In the genomic region with DNA sequence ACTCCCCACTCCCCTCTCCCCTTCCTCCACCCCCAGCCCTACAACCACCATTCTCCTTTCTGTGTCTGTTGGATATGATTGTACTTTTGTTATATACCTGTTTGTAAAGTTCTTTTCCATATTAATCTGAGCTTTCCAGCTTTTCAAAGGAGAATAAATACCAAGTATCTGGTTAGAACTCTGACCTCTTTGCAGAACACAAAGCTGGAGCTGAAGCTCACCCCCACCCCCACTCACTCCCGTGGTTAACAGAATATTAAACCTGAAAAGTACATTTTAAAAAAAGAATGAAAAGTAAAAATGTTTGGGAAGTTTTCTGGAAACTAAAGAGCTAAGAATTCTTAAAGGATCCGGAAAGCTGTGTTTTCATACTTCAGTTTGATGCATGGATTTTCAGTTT, we compare ENCODE assay signal across 1 cellular context.
TF ChIP-seq lines count a peak whose summit lies in the region.

No MANE protein-coding gene starts in this region.

TF ChIP-seq in WTC11, 78 proteins besides CTCF, POLR2A, EP300 and RAD21 (continued from another document):
- TF ChIP-seq, protein P1, sequence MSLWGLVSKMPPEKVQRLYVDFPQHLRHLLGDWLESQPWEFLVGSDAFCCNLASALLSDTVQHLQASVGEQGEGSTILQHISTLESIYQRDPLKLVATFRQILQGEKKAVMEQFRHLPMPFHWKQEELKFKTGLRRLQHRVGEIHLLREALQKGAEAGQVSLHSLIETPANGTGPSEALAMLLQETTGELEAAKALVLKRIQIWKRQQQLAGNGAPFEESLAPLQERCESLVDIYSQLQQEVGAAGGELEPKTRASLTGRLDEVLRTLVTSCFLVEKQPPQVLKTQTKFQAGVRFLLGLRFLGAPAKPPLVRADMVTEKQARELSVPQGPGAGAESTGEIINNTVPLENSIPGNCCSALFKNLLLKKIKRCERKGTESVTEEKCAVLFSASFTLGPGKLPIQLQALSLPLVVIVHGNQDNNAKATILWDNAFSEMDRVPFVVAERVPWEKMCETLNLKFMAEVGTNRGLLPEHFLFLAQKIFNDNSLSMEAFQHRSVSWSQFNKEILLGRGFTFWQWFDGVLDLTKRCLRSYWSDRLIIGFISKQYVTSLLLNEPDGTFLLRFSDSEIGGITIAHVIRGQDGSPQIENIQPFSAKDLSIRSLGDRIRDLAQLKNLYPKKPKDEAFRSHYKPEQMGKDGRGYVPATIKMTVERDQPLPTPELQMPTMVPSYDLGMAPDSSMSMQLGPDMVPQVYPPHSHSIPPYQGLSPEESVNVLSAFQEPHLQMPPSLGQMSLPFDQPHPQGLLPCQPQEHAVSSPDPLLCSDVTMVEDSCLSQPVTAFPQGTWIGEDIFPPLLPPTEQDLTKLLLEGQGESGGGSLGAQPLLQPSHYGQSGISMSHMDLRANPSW (CRISPR knock-in tag; conservative IDR thresholded peaks at IDR 0.05; ENCODE audit: low read depth), result no peak
- TF ChIP-seq TP53 (CRISPR knock-in tag; IDR thresholded peaks at IDR 0.05) (no peak), NFATC4 (CRISPR knock-in tag; IDR thresholded peaks at IDR 0.05) (no peak), TEAD1 (CRISPR knock-in tag; IDR thresholded peaks at IDR 0.05) (no peak), IRF1 (CRISPR knock-in tag; IDR thresholded peaks at IDR 0.05) (no peak), GABPB1 (CRISPR knock-in tag; IDR thresholded peaks at IDR 0.05) (no peak), ERG (CRISPR knock-in tag; IDR thresholded peaks at IDR 0.05) (no peak), ZNF317 (CRISPR knock-in tag; IDR thresholded peaks at IDR 0.05; ENCODE audit: borderline replicate concordance, low read depth) (no peak), FOXP4 (CRISPR knock-in tag; IDR thresholded peaks at IDR 0.05) (no peak), ZNF219 (CRISPR knock-in tag; IDR thresholded peaks at IDR 0.05; ENCODE audit: borderline replicate concordance) (no peak), AFF4 (CRISPR knock-in tag; IDR thresholded peaks at IDR 0.05; ENCODE audit: borderline replicate concordance) (no peak), GTF2I (CRISPR knock-in tag; conservative IDR thresholded peaks at IDR 0.05) (no peak), ZNF263 (CRISPR knock-in tag; IDR thresholded peaks at IDR 0.05; ENCODE audit: low read depth) (no peak)
- TF ChIP-seq, protein P2, sequence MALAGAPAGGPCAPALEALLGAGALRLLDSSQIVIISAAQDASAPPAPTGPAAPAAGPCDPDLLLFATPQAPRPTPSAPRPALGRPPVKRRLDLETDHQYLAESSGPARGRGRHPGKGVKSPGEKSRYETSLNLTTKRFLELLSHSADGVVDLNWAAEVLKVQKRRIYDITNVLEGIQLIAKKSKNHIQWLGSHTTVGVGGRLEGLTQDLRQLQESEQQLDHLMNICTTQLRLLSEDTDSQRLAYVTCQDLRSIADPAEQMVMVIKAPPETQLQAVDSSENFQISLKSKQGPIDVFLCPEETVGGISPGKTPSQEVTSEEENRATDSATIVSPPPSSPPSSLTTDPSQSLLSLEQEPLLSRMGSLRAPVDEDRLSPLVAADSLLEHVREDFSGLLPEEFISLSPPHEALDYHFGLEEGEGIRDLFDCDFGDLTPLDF (CRISPR knock-in tag; IDR thresholded peaks at IDR 0.05), result no peak
- TF ChIP-seq, protein P3, sequence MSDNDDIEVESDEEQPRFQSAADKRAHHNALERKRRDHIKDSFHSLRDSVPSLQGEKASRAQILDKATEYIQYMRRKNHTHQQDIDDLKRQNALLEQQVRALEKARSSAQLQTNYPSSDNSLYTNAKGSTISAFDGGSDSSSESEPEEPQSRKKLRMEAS (CRISPR knock-in tag; IDR thresholded peaks at IDR 0.05), result no peak
- TF ChIP-seq, protein P4, sequence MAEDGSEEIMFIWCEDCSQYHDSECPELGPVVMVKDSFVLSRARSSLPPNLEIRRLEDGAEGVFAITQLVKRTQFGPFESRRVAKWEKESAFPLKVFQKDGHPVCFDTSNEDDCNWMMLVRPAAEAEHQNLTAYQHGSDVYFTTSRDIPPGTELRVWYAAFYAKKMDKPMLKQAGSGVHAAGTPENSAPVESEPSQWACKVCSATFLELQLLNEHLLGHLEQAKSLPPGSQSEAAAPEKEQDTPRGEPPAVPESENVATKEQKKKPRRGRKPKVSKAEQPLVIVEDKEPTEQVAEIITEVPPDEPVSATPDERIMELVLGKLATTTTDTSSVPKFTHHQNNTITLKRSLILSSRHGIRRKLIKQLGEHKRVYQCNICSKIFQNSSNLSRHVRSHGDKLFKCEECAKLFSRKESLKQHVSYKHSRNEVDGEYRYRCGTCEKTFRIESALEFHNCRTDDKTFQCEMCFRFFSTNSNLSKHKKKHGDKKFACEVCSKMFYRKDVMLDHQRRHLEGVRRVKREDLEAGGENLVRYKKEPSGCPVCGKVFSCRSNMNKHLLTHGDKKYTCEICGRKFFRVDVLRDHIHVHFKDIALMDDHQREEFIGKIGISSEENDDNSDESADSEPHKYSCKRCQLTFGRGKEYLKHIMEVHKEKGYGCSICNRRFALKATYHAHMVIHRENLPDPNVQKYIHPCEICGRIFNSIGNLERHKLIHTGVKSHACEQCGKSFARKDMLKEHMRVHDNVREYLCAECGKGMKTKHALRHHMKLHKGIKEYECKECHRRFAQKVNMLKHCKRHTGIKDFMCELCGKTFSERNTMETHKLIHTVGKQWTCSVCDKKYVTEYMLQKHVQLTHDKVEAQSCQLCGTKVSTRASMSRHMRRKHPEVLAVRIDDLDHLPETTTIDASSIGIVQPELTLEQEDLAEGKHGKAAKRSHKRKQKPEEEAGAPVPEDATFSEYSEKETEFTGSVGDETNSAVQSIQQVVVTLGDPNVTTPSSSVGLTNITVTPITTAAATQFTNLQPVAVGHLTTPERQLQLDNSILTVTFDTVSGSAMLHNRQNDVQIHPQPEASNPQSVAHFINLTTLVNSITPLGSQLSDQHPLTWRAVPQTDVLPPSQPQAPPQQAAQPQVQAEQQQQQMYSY (CRISPR knock-in tag; IDR thresholded peaks at IDR 0.05), result no peak
TF ChIP-seq in WTC11: peak in this region for 0.
